Comparison of ENCODE assay signal across 8 cellular contexts in the genomic region with DNA sequence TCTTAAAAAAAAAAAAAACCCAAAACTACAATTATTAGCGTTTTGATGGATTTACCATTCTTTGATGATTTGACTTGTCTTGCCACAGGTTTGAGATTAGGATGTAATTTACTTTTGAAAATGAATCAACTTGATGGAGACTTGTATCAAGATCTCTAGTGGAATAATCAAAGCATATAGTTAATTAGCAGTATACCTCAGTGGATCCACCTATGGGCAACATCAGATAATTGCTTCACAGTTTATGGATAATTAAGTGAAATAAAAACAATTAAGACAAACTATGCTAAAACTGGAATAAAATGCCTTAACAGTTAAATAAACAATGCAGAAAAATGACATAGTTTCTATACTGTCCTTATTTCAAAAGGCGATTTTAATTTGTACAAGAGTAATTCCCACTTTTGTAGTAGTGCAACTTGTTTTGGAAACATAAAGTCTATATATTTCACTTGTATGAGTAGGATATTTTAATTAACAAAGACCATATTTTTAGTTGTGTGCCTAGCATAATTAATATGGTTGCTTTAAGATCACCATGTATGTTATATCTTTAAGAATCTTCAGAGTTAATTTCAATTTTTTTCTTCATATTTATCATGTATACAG. TPM values are rescaled to one million over a fixed set of nuclear protein-coding genes. Genes with fewer than 3 reads are reported as not detected.
DNase-seq lines count a peak whose midpoint lies in the region; ATAC-seq and TF ChIP-seq lines count a peak whose summit lies in the region.

No MANE protein-coding gene starts in this region.

- no peaks in the 10 kb centered on the region for H3K27me3 Mint-ChIP-seq in natural killer cell treated with Interleukin-12 subunit alpha and Interleukin-12 subunit beta and Interleukin-15 and Interleukin-18, amount 100 ng/mL, for 72 hours

- H3K4me3 Mint-ChIP-seq in natural killer cell treated with Interleukin-12 subunit alpha and Interleukin-12 subunit beta and Interleukin-15 and Interleukin-18, amount 100 ng/mL, for 72 hours = peak overlapping the region; percentile 54

- TF ChIP-seq CTCF in DND-41 (IDR thresholded peaks at IDR 0.05; ENCODE audit: borderline replicate concordance, extremely low read depth, low read length, poor library complexity, severe bottlenecking) = peak; percentile 54
- TF ChIP-seq CTCF in LNCAP (IDR thresholded peaks at IDR 0.05) = peak; percentile 53
- peak; percentile 26 to 34 (median 28) for TF ChIP-seq CTCF in breast epithelium (IDR thresholded peaks at IDR 0.05)

- H3K4me1 ChIP-seq in DND-41 (ENCODE audit: insufficient read depth, low read length) = peaks cover 17% of the 10 kb centered on the region
- H3K4me1 ChIP-seq in breast epithelium = peaks cover 0 to 10% of the 10 kb centered on the region in 2 donors

- intact Hi-C loops in breast epithelium (cut with DNase I; ENCODE audit: low total_unique reads) = no loop called here

- H3K9me3 ChIP-seq in DND-41 (ENCODE audit: insufficient read depth, low read length, severe bottlenecking) = no peaks in the 10 kb centered on the region
- no peaks in the 10 kb centered on the region for H3K9me3 ChIP-seq in breast epithelium

- no peak overlapping the region for H2AFZ ChIP-seq in DND-41 (ENCODE audit: low read depth, low read length)

- H3K4me3 ChIP-seq in DND-41 (ENCODE audit: low read depth in 1 of 2, low read length in 2 of 2) (no peak overlapping the region), breast epithelium (no peak overlapping the region)

- H3K27me3 ChIP-seq in DND-41 (ENCODE audit: insufficient read depth, low read length, poor library complexity) = peaks cover 27% of the 10 kb centered on the region
- H3K27me3 ChIP-seq in breast epithelium = no peaks in the 10 kb centered on the region

- H3K36me3 ChIP-seq in DND-41 (ENCODE audit: insufficient read depth, low read length) (no peaks in the 10 kb centered on the region), breast epithelium (no peaks in the 10 kb centered on the region)

- H3K36me3 Mint-ChIP-seq in natural killer cell treated with Interleukin-12 subunit alpha and Interleukin-12 subunit beta and Interleukin-15 and Interleukin-18, amount 100 ng/mL, for 72 hours = no peaks in the 10 kb centered on the region

- H3K4me1 Mint-ChIP-seq in natural killer cell treated with Interleukin-12 subunit alpha and Interleukin-12 subunit beta and Interleukin-15 and Interleukin-18, amount 100 ng/mL, for 72 hours (ENCODE audit: low read depth in 2 of 2) = peaks cover 11 to 23% of the 10 kb centered on the region in 2 donors

- H3K27ac Mint-ChIP-seq in natural killer cell treated with Interleukin-12 subunit alpha and Interleukin-12 subunit beta and Interleukin-15 and Interleukin-18, amount 100 ng/mL, for 72 hours = peak overlapping the region in 1 of 2 donors; percentile 77

- no peak for TF ChIP-seq POLR2A in breast epithelium (IDR thresholded peaks at IDR 0.05)

- H3K27ac ChIP-seq in DND-41 (ENCODE audit: low read length) = no peak overlapping the region
- no peak overlapping the region for H3K27ac ChIP-seq in breast epithelium

- ATAC-seq in DND-41 (ENCODE audit: insufficient read depth, low read depth) (no peak), HG02763 (IDR thresholded peaks at IDR 0.05; ENCODE audit: unreplicated experiment) (no peak)
- no peak for ATAC-seq in natural killer cell treated with Interleukin-12 subunit alpha and Interleukin-12 subunit beta and Interleukin-15 and Interleukin-18, amount 100 ng/mL, for 72 hours

- no peaks in the 10 kb centered on the region for H3K79me2 ChIP-seq in DND-41 (ENCODE audit: insufficient read depth, low read length)

- peaks cover 4% of the 10 kb centered on the region; the same call in 1 of the 2 replicates for H4K20me1 ChIP-seq in DND-41 (ENCODE audit: insufficient read depth, low read length)

- H3K9ac ChIP-seq in DND-41 (ENCODE audit: low read depth, low read length) = no peak overlapping the region

- DNase-seq in DND-41 = no peak
- no peak for DNase-seq in breast epithelium (ENCODE audit: low spot score in 2 of 2)
- no peak for DNase-seq in natural killer cell treated with Interleukin-12 subunit alpha and Interleukin-12 subunit beta and Interleukin-15 and Interleukin-18, amount 100 ng/mL, for 72 hours (ENCODE audit: low spot score)
- DNase-seq in foreskin melanocyte = no peak
- DNase-seq in Ammon's horn (ENCODE audit: low spot score) = no peak
- DNase-seq in NCI-H1092 (lab: John Stamatoyannopoulos, UW) = no peak

- no peak overlapping the region for H3K4me2 ChIP-seq in DND-41 (ENCODE audit: insufficient read depth, low read length)

- no peaks in the 10 kb centered on the region for H3K9me3 Mint-ChIP-seq in natural killer cell treated with Interleukin-12 subunit alpha and Interleukin-12 subunit beta and Interleukin-15 and Interleukin-18, amount 100 ng/mL, for 72 hours

RNA-seq across cellular contexts. Expression of gene CPEB2, which starts 4.2 kb away (rescaled TPM):
- 10 to 100 TPM; 16.7 to 33.4 (median 26.4) TPM for total RNA-seq in breast epithelium
- total RNA-seq in natural killer cell treated with Interleukin-12 subunit alpha and Interleukin-12 subunit beta and Interleukin-15 and Interleukin-18, amount 100 ng/mL, for 72 hours = 1 to 10 TPM; 5.4 to 8.6 TPM
